In the genomic region with DNA sequence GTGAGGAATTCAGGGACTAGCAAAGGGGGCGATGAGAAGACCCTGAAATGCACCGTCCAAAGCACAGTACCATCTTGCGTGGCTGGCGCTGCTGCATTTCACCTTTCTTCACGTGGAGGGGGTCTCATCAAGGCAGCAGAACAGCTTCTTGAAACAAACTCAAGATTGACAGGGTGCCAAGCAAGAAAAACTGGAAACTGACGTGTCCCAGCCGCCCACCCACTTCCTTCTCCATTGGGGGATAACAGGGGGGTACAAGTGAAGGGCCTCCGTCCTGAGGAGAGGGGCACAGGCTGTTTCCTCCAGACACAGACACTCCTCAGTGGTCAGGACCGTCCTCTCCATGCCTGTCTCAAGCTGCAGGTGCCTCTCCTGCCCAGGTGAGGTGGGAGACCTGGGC, we compare ENCODE assay signal across 20 cellular contexts.
"Had no signal": no experiment of that assay in that cellular context is flagged by ENCODE, and none has a peak within 500 bp of the region (broad histone marks: within the 10 kb centered on the region; RNA-seq: fewer than 3 reads in every experiment).

No MANE protein-coding gene starts in this region.

- H3K27me3 ChIP-seq: cardiac muscle cell, esophagus squamous epithelium, neutrophil, pancreas, spleen, upper lobe of right lung had no signal

- H3K4me1 Mint-ChIP-seq: stimulated activated memory B cell treated with anti-CD40 and anti-IgM and Interleukin-4, amounts not matched to agents 10 μg/mL and 1 μg/mL and 100 μg/mL, for 72 hours had no signal

- H3K9me3 Mint-ChIP-seq: activated naive CD8-positive, alpha-beta T cell treated with anti-CD3 and anti-CD28 coated beads, Interleukin-2, amount 10 ng/mL, durations not matched to agents 7 days and 5 days; immature natural killer cell; naive thymus-derived CD8-positive, alpha-beta T cell; stimulated activated memory B cell treated with anti-CD40 and anti-IgM and Interleukin-4, amounts not matched to agents 10 μg/mL and 1 μg/mL and 100 μg/mL, for 72 hours had no signal

- H3K27ac ChIP-seq: left ventricle myocardium inferior, neutrophil, pancreas, upper lobe of right lung, VCaP had no signal

- H3K36me3 ChIP-seq: cardiac muscle cell, left ventricle myocardium inferior, pancreas, upper lobe of right lung had no signal

- H3K36me3 Mint-ChIP-seq: naive thymus-derived CD8-positive, alpha-beta T cell; stimulated activated memory B cell treated with anti-CD40 and anti-IgM and Interleukin-4, amounts not matched to agents 10 μg/mL and 1 μg/mL and 100 μg/mL, for 72 hours had no signal

- H3K27me3 Mint-ChIP-seq: activated naive CD8-positive, alpha-beta T cell treated with anti-CD3 and anti-CD28 coated beads, Interleukin-2, amount 10 ng/mL, durations not matched to agents 7 days and 5 days; naive thymus-derived CD8-positive, alpha-beta T cell; stimulated activated memory B cell treated with anti-CD40 and anti-IgM and Interleukin-4, amounts not matched to agents 10 μg/mL and 1 μg/mL and 100 μg/mL, for 72 hours had no signal

- DNase-seq: activated CD4-positive, CD25-positive, alpha-beta regulatory T cell treated with anti-CD3 and anti-CD28 coated beads, Interleukin-2, amount 50 U/mL, for 72 hours; activated CD8-positive, alpha-beta memory T cell treated with anti-CD3 and anti-CD28 coated beads, Interleukin-2, amount 50 U/mL, for 48 hours; activated naive CD8-positive, alpha-beta T cell treated with anti-CD3 and anti-CD28 coated beads, Interleukin-2, amount 10 ng/mL, durations not matched to agents 7 days and 5 days; amygdala; dermis blood vessel endothelial cell; effector memory CD4-positive, alpha-beta T cell; esophagus squamous epithelium; immature natural killer cell; kidney glomerular epithelial cell; left ventricle myocardium inferior; mammary epithelial cell; naive thymus-derived CD8-positive, alpha-beta T cell; stimulated activated CD4-positive, alpha-beta T cell treated with anti-CD3 and anti-CD28 coated beads, Interleukin-4, amount 100 ng/mL, for 4 hours had no signal

- H3K4me1 ChIP-seq: left ventricle myocardium inferior, pancreas, upper lobe of right lung had no signal

- H3K9me3 ChIP-seq: esophagus squamous epithelium, left ventricle myocardium inferior, neutrophil, pancreas, spleen, upper lobe of right lung had no signal

- H3K27ac Mint-ChIP-seq: immature natural killer cell had no signal

- ATAC-seq: naive thymus-derived CD8-positive, alpha-beta T cell; pancreas; stimulated activated memory B cell treated with anti-CD40 and anti-IgM and Interleukin-4, amounts not matched to agents 10 μg/mL and 1 μg/mL and 100 μg/mL, for 72 hours; upper lobe of right lung had no signal

- H3K4me3 ChIP-seq: cardiac muscle cell, esophagus squamous epithelium, left ventricle myocardium inferior, pancreas, upper lobe of right lung had no signal

- H3K4me3 Mint-ChIP-seq: activated naive CD8-positive, alpha-beta T cell treated with anti-CD3 and anti-CD28 coated beads, Interleukin-2, amount 10 ng/mL, durations not matched to agents 7 days and 5 days; immature natural killer cell; naive thymus-derived CD8-positive, alpha-beta T cell; stimulated activated memory B cell treated with anti-CD40 and anti-IgM and Interleukin-4, amounts not matched to agents 10 μg/mL and 1 μg/mL and 100 μg/mL, for 72 hours had no signal
